Comparison of ENCODE assay signal across 24 cellular contexts in the genomic region with DNA sequence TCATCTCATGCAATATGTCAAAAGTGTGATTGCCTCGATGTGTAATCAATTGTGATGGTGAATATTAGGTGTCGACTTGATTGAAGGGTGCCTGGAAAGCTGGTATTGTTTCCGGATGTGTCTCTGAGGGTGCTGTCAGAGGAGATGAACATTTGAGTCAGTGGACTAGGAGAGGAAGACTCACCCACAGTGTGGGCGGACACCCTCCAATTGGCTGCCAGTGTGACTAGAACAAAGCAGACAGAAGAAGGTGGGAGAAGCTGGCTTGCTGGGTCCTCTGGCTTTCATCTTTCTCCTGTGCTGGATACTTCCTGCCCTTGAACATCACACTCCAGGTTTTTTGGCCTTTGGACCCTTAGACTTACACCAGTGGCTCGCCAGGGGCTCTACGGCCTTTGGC. TPM values are rescaled to one million over a fixed set of nuclear protein-coding genes. Genes with fewer than 3 reads are reported as not detected.
DNase-seq lines count a peak whose midpoint lies in the region; ATAC-seq and TF ChIP-seq lines count a peak whose summit lies in the region.
"Had no signal": no experiment of that assay in that cellular context is flagged by ENCODE, and none has a peak within 500 bp of the region (broad histone marks: within the 10 kb centered on the region; RNA-seq: fewer than 3 reads in every experiment).

No MANE protein-coding gene starts in this region.

- no peak overlapping the region for H2AFZ ChIP-seq in neural progenitor cell (replicated peaks)

- H3K27me3 ChIP-seq in neural progenitor cell: no peaks in the 10 kb centered on the region
- H3K27me3 ChIP-seq: Peyer's patch had no signal

- H3K27ac Mint-ChIP-seq in neural progenitor cell: peak overlapping the region; percentile 90
- no peak overlapping the region for H3K27ac Mint-ChIP-seq in natural killer cell treated with Interleukin-12 subunit alpha and Interleukin-12 subunit beta and Interleukin-15 and Interleukin-18, amount 100 ng/mL, for 72 hours
- H3K27ac Mint-ChIP-seq: CD8-positive, alpha-beta T cell had no signal

- peak; percentile 29 for DNase-seq in activated CD4-positive, alpha-beta T cell treated with anti-CD3 and anti-CD28 coated beads for 48 hours
- no peak for DNase-seq in activated CD4-positive, alpha-beta T cell treated with anti-CD3 and anti-CD28 coated beads for 4 hours
- peak; percentile 11 for DNase-seq in stimulated activated CD4-positive, alpha-beta T cell treated with anti-CD3 and anti-CD28 coated beads, Interleukin-15, amount 100 ng/mL, for 24 hours
- DNase-seq in stimulated activated CD4-positive, alpha-beta T cell treated with anti-CD3 and anti-CD28 coated beads, Interleukin-4, amount 100 ng/mL, for 24 hours: no peak
- no peak for DNase-seq in neural progenitor cell (ENCODE audit: low spot score)
- DNase-seq in natural killer cell treated with Interleukin-12 subunit alpha and Interleukin-12 subunit beta and Interleukin-15 and Interleukin-18, amount 100 ng/mL, for 72 hours (ENCODE audit: low spot score): no peak
- DNase-seq in NCI-H226: no peak
- DNase-seq: 8988T; C1 segment of cervical spinal cord; CD8-positive, alpha-beta T cell; DND-41; H7; NCI-H1105; NCI-H2029 treated with DMSO at 0.1 percent for 48 hours; NCI-H345; NCI-H524 treated with DMSO at 0.1 percent for 48 hours; Peyer's patch had no signal

- no peaks in the 10 kb centered on the region for H3K27me3 Mint-ChIP-seq in neural progenitor cell (ENCODE audit: insufficient read depth, low read depth)
- peaks cover 0 to 16% of the 10 kb centered on the region in 2 donors for H3K27me3 Mint-ChIP-seq in natural killer cell treated with Interleukin-12 subunit alpha and Interleukin-12 subunit beta and Interleukin-15 and Interleukin-18, amount 100 ng/mL, for 72 hours

- H3K4me2 ChIP-seq in neural progenitor cell: no peak overlapping the region
- H3K4me2 ChIP-seq: KMS-11 had no signal

- H3K36me3 Mint-ChIP-seq in neural progenitor cell: no peaks in the 10 kb centered on the region
- H3K36me3 Mint-ChIP-seq in natural killer cell treated with Interleukin-12 subunit alpha and Interleukin-12 subunit beta and Interleukin-15 and Interleukin-18, amount 100 ng/mL, for 72 hours: no peaks in the 10 kb centered on the region
- H3K36me3 Mint-ChIP-seq: CD8-positive, alpha-beta T cell had no signal

- no peaks in the 10 kb centered on the region for H4K20me1 ChIP-seq in neural progenitor cell (ENCODE audit: low read depth)

- peaks cover 2% of the 10 kb centered on the region for H3K4me1 Mint-ChIP-seq in neural progenitor cell
- no peaks in the 10 kb centered on the region for H3K4me1 Mint-ChIP-seq in natural killer cell treated with Interleukin-12 subunit alpha and Interleukin-12 subunit beta and Interleukin-15 and Interleukin-18, amount 100 ng/mL, for 72 hours (ENCODE audit: low read depth in 2 of 2)

- ATAC-seq in natural killer cell treated with Interleukin-12 subunit alpha and Interleukin-12 subunit beta and Interleukin-15 and Interleukin-18, amount 100 ng/mL, for 72 hours: no peak
- ATAC-seq: CD8-positive, alpha-beta T cell; GM12878; Right ventricle myocardium inferior had no signal

- H3K79me2 ChIP-seq in neural progenitor cell (ENCODE audit: low read depth): no peaks in the 10 kb centered on the region

- H3K4me3 ChIP-seq in neural progenitor cell: no peak overlapping the region
- H3K4me3 ChIP-seq: GM12878, Peyer's patch had no signal

- H3K27ac ChIP-seq in VCaP (peak overlapping the region; percentile 100; the same call in 1 of the 2 replicates), neural progenitor cell (no peak overlapping the region)
- H3K27ac ChIP-seq: HL-60, KMS-11, Peyer's patch had no signal

- H3K4me3 Mint-ChIP-seq in neural progenitor cell: no peak overlapping the region
- no peak overlapping the region for H3K4me3 Mint-ChIP-seq in natural killer cell treated with Interleukin-12 subunit alpha and Interleukin-12 subunit beta and Interleukin-15 and Interleukin-18, amount 100 ng/mL, for 72 hours
- H3K4me3 Mint-ChIP-seq: CD8-positive, alpha-beta T cell had no signal

- peaks cover 2% of the 10 kb centered on the region for H3K9me3 Mint-ChIP-seq in neural progenitor cell
- H3K9me3 Mint-ChIP-seq in natural killer cell treated with Interleukin-12 subunit alpha and Interleukin-12 subunit beta and Interleukin-15 and Interleukin-18, amount 100 ng/mL, for 72 hours: no peaks in the 10 kb centered on the region
- H3K9me3 Mint-ChIP-seq: CD8-positive, alpha-beta T cell had no signal

- no peaks in the 10 kb centered on the region for H3F3A ChIP-seq in neural progenitor cell (ENCODE audit: low read depth)

- TF ChIP-seq CTCF in VCaP (conservative IDR thresholded peaks at IDR 0.05): no peak
- TF ChIP-seq CTCF in neural progenitor cell (IDR thresholded peaks at IDR 0.05): no peak

- H3K4me1 ChIP-seq in neural progenitor cell: no peaks in the 10 kb centered on the region
- H3K4me1 ChIP-seq: Peyer's patch had no signal

- H3K9me3 ChIP-seq in neural progenitor cell (ENCODE audit: low read depth): no peaks in the 10 kb centered on the region
- H3K9me3 ChIP-seq: Peyer's patch had no signal

- no peaks in the 10 kb centered on the region for H3K36me3 ChIP-seq in neural progenitor cell
- H3K36me3 ChIP-seq: Peyer's patch had no signal

- H3K9ac ChIP-seq in neural progenitor cell: no peak overlapping the region
- H3K9ac ChIP-seq: KMS-11 had no signal

RNA-seq across cellular contexts. Expression of a gene that starts 15.5 kb away (rescaled TPM):
- total RNA-seq in neural progenitor cell (ENCODE audit: low replicate concordance): not detected in 2 replicates
- total RNA-seq in natural killer cell treated with Interleukin-12 subunit alpha and Interleukin-12 subunit beta and Interleukin-15 and Interleukin-18, amount 100 ng/mL, for 72 hours: not detected
- total RNA-seq: CD8-positive, alpha-beta T cell; GM12878; H7; HT-29; OCI-LY7; Peyer's patch; Right ventricle myocardium inferior had no signal

RNA-seq across cellular contexts. Expression of a gene that starts 51.3 kb away (rescaled TPM):
- total RNA-seq in neural progenitor cell (ENCODE audit: low replicate concordance): not detected in 2 replicates
- total RNA-seq in natural killer cell treated with Interleukin-12 subunit alpha and Interleukin-12 subunit beta and Interleukin-15 and Interleukin-18, amount 100 ng/mL, for 72 hours: 10 to 100 TPM in 1 of 2 donors, 1 to 10 TPM in 1; 8.2 to 17.2 TPM
- total RNA-seq: H7, HT-29 had no signal

Comparison
In these comparisons a context has a peak if more than half of its experiments do, and no peak if none do; other contexts are left out.
1. DNase-seq: peak in activated CD4-positive, alpha-beta T cell treated with anti-CD3 and anti-CD28 coated beads for 48 hours (single experiment) and stimulated activated CD4-positive, alpha-beta T cell treated with anti-CD3 and anti-CD28 coated beads, Interleukin-15, amount 100 ng/mL, for 24 hours (single experiment); none in activated CD4-positive, alpha-beta T cell treated with anti-CD3 and anti-CD28 coated beads for 4 hours (0 of 2), stimulated activated CD4-positive, alpha-beta T cell treated with anti-CD3 and anti-CD28 coated beads, Interleukin-4, amount 100 ng/mL, for 24 hours (single experiment), neural progenitor cell (single experiment), natural killer cell treated with Interleukin-12 subunit alpha and Interleukin-12 subunit beta and Interleukin-15 and Interleukin-18, amount 100 ng/mL, for 72 hours (single experiment) and NCI-H226 (single experiment).